7 cellular contexts compared by ENCODE assay signal in the genomic region with DNA sequence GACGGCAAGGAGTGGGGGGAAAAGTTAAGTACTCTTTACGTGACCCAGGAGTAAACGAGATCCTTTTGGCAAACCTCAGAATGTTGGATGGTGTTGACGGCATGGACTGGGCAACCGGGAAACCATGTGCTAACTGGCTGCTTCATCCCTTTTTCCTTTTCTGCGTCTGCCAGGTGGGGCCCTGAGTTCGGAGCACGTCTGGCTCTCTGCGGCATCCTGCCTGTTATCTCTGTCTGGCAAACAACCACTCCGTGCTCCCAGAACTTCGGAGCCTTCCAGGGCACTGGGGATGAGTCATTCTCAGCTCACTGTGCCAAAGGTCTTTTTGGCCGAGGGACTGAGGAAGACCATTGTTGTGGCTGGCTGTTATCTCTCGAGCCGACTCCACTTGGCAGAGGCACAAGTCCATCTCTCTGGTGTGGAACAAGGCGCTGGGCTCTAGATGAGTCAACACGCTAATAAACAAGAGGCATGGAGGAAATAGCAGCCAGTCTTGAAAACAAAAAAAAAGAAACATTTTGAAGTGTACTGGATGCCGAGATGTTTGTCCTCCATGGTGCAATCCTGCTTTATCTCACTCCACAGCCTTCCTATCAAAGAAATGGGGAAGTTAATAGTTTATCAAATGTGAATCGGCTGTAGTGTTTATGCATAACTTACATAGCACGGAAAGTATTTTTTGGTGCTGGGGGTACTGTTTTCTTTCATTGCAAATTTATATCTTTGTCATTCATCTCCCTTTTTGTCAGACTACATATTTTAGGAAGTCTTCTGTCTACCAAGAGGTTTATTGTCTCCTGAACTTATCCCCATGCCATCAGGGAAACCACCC.
DNase-seq lines count a peak whose midpoint lies in the region; ATAC-seq, FAIRE-seq and TF ChIP-seq lines count a peak whose summit lies in the region.

No MANE protein-coding gene starts in this region.

- TF ChIP-seq POLR2A in H54 (IDR thresholded peaks at IDR 0.05; ENCODE audit: low read depth, low read length), result no peak

- in situ Hi-C loops in Panc1 (cut with HindIII; ENCODE audit: low pct_unique_long_range_greater_than_20kb, low sequenced_read_pairs), result no loop called here

- POLR2A ChIA-PET in Panc1 (lab: Charles Lee), result no interaction called here

- peaks cover under 1% of the 10 kb centered on the region; the same call in 1 of the 2 replicates for H3K9me3 ChIP-seq in Panc1 (ENCODE audit: control insufficient read depth, insufficient read depth, low read depth, low read length)

- no peaks in the 10 kb centered on the region for H3K36me3 ChIP-seq in Panc1 (ENCODE audit: control insufficient read depth, insufficient read depth, low read length)

- H3K4me3 ChIP-seq in Panc1 (ENCODE audit: low read depth in 2 of 2, low read length in 2 of 2), result peak overlapping the region; percentile 21 to 46

- CTCF ChIA-PET in Panc1 (lab: Charles Lee), result no interaction called here

- intact Hi-C loops in Panc1 (cut with micrococcal nuclease; ENCODE audit: unreplicated experiment), result no loop called here

- no TSS peak for BruUV-seq in Panc1 (replicated peaks; lab: Mats Ljungman, UMichigan)

- ATAC-seq in Panc1, result peak; percentile 94
- ATAC-seq in esophagus mucosa, result peak; percentile 64
- ATAC-seq in GM19397 (IDR thresholded peaks at IDR 0.05; ENCODE audit: unreplicated experiment), result no peak

- DNase-seq in H54 (ENCODE audit: insufficient read length, low spot score) (peak; percentile 61), Panc1 (ENCODE audit: low read depth, low spot score) (peak; percentile 42), myocyte (ENCODE audit: low read depth) (peak; percentile 91), DMS114 treated with DMSO at 0.1 percent for 48 hours (lab: John Stamatoyannopoulos, UW; ENCODE audit: unreplicated experiment) (no peak)
- DNase-seq in activated effector memory CD4-positive, alpha-beta T cell treated with Interleukin-2 at 50 U/mL for 16 hours, result no peak

- peaks cover 20% of the 10 kb centered on the region for H3K4me1 ChIP-seq in Panc1 (ENCODE audit: control insufficient read depth, insufficient read depth, low read length)

- TF ChIP-seq CTCF in Panc1 (IDR thresholded peaks at IDR 0.05), result no peak

- FAIRE-seq in H54 (lab: Jason Lieb, UNC), result peak; percentile 83

- H3K27me3 ChIP-seq in Panc1 (ENCODE audit: control insufficient read depth, insufficient read depth, low read length), result no peaks in the 10 kb centered on the region

- H3K27ac ChIP-seq in Panc1 (ENCODE audit: low read length), result peak overlapping the region; percentile 60

Comparison
In these comparisons a context has a peak if more than half of its experiments do, and no peak if none do; other contexts are left out.
1. DNase-seq: peak in H54 (single experiment), Panc1 (single experiment) and myocyte (single experiment); none in activated effector memory CD4-positive, alpha-beta T cell treated with Interleukin-2 at 50 U/mL for 16 hours (single experiment) and DMS114 treated with DMSO at 0.1 percent for 48 hours (single experiment).